Comparison of ENCODE assay signal across 15 cellular contexts in the genomic region with DNA sequence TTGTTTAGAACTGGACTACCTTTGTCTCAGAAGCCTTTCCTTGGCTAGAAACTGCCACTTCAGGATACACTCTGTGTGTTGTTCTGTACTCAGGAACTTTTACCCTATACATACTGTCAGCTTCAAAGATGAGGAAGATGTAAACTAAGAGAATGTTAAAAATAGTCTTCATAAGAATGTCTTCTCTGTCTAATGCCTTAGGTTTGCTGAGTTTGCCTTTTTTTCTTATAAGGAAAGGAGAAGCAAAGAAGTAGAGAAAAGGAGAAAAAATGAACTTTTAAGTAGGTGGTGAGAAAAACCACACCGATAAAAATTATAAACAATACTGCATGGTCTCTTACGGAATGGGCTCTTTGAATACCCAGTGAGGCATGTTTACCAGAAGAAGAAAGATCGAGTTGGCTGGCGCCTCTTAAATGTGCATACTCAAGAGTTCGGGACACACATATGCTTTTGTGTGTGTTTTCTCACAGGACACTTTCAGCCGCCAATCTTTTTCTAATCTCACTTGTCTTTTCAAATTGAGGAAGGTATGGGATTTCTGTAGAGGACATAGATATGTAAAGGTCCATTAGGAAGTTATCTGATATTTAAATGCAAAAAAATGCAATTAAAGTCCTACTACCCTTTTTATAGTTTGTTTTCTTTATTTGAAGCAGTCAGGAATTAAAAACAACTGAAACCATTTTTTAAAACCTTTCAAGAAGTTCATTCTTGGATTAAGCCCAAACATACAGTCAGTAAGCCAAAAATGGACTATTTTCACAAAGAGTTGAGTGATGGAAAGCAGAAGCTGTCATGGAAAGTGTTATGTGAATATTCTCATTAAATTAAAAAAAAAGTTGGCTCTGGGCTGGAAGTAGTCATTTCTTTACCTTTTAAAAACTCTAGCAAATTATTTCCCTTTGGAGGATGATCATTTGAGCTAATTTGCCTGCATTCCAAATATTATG.
A peak's percentile ranks its signal among the peaks of the same experiment; 100 is the strongest.
DNase-seq lines count a peak whose midpoint lies in the region; ATAC-seq and TF ChIP-seq lines count a peak whose summit lies in the region.
"Had no signal": no experiment of that assay in that cellular context is flagged by ENCODE, and none has a peak within 500 bp of the region (broad histone marks: within the 10 kb centered on the region; RNA-seq: fewer than 3 reads in every experiment).

No MANE protein-coding gene starts in this region.

- H3K27me3 ChIP-seq in hepatocyte, result no peaks in the 10 kb centered on the region
- no peaks in the 10 kb centered on the region for H3K27me3 ChIP-seq in uterus
- H3K27me3 ChIP-seq: BLaER1 treated with 17β-estradiol and CSF1 and Interleukin-3, amounts not matched to agents 10 nM and 100 nM had no signal

- no peak for ATAC-seq in stimulated activated naive CD8-positive, alpha-beta T cell treated with anti-CD3 and anti-CD28 coated beads, Interleukin-15, amount 100 ng/mL, for 72 hours
- no peak for ATAC-seq in stimulated activated memory B cell treated with anti-CD40 and anti-IgM and Interleukin-4, amounts not matched to agents 10 μg/mL and 1 μg/mL and 100 μg/mL, for 72 hours
- ATAC-seq: mucosa of descending colon had no signal

- peaks cover 34% of the 10 kb centered on the region for H3K4me1 Mint-ChIP-seq in stimulated activated naive CD8-positive, alpha-beta T cell treated with anti-CD3 and anti-CD28 coated beads, Interleukin-15, Interleukin-2, amounts not matched to agents 100 ng/mL and 50 ng/mL, for 24 hours (ENCODE audit: low read depth)
- peaks cover 20% of the 10 kb centered on the region for H3K4me1 Mint-ChIP-seq in stimulated activated naive CD8-positive, alpha-beta T cell treated with anti-CD3 and anti-CD28 coated beads, Interleukin-15, amount 100 ng/mL, for 72 hours
- H3K4me1 Mint-ChIP-seq in activated T-helper 2 cell treated with anti-CD3 and anti-CD28 coated beads, Interferon-gamma antibody, Interleukin-2, Interleukin-4, amounts not matched to agents 10 μg/mL and 5 μg/mL and 100 μg/mL, durations not matched to agents 14 hours and 24 hours and 36 hours (ENCODE audit: low read depth), result peaks cover 39% of the 10 kb centered on the region
- no peaks in the 10 kb centered on the region for H3K4me1 Mint-ChIP-seq in stimulated activated memory B cell treated with anti-CD40 and anti-IgM and Interleukin-4, amounts not matched to agents 10 μg/mL and 1 μg/mL and 100 μg/mL, for 72 hours

- H3K4me3 ChIP-seq in hepatocyte (no peak overlapping the region), uterus (no peak overlapping the region)
- H3K4me3 ChIP-seq: BLaER1 treated with 17β-estradiol and CSF1 and Interleukin-3, amounts not matched to agents 10 nM and 100 nM; mucosa of descending colon; psoas muscle had no signal

- H3K27ac Mint-ChIP-seq in stimulated activated naive CD8-positive, alpha-beta T cell treated with anti-CD3 and anti-CD28 coated beads, Interleukin-15, Interleukin-2, amounts not matched to agents 100 ng/mL and 50 ng/mL, for 24 hours, result peak overlapping the region; percentile 57
- H3K27ac Mint-ChIP-seq in stimulated activated naive CD8-positive, alpha-beta T cell treated with anti-CD3 and anti-CD28 coated beads, Interleukin-15, amount 100 ng/mL, for 72 hours, result peak overlapping the region in 1 of 2 donors; percentile 41
- H3K27ac Mint-ChIP-seq in activated T-helper 2 cell treated with anti-CD3 and anti-CD28 coated beads, Interferon-gamma antibody, Interleukin-2, Interleukin-4, amounts not matched to agents 10 μg/mL and 5 μg/mL and 100 μg/mL, durations not matched to agents 14 hours and 24 hours and 36 hours, result peak overlapping the region; percentile 48
- H3K27ac Mint-ChIP-seq in stimulated activated memory B cell treated with anti-CD40 and anti-IgM and Interleukin-4, amounts not matched to agents 10 μg/mL and 1 μg/mL and 100 μg/mL, for 72 hours, result no peak overlapping the region

- no peaks in the 10 kb centered on the region for H3K79me2 ChIP-seq in hepatocyte

- H3K36me3 ChIP-seq in hepatocyte (replicated peaks; ENCODE audit: insufficient read depth, low read depth) (no peaks in the 10 kb centered on the region), uterus (no peaks in the 10 kb centered on the region)
- H3K36me3 ChIP-seq: BLaER1 treated with 17β-estradiol and CSF1 and Interleukin-3, amounts not matched to agents 10 nM and 100 nM had no signal

- no peak for TF ChIP-seq POLR2A in uterus (IDR thresholded peaks at IDR 0.05)

- H3K27ac ChIP-seq in hepatocyte (peak overlapping the region; percentile 73), uterus (peak overlapping the region; percentile 53 to 65)
- H3K27ac ChIP-seq: BLaER1 treated with 17β-estradiol and CSF1 and Interleukin-3, amounts not matched to agents 10 nM and 100 nM had no signal

- no peak overlapping the region for H2AFZ ChIP-seq in hepatocyte

- H3K4me1 ChIP-seq in hepatocyte (ENCODE audit: insufficient read depth) (peaks cover 21% of the 10 kb centered on the region), uterus (peaks cover 0 to 5% of the 10 kb centered on the region in 2 donors)

- H3K27me3 Mint-ChIP-seq in stimulated activated naive CD8-positive, alpha-beta T cell treated with anti-CD3 and anti-CD28 coated beads, Interleukin-15, Interleukin-2, amounts not matched to agents 100 ng/mL and 50 ng/mL, for 24 hours, result peaks cover 4% of the 10 kb centered on the region
- peaks cover 7% of the 10 kb centered on the region for H3K27me3 Mint-ChIP-seq in stimulated activated naive CD8-positive, alpha-beta T cell treated with anti-CD3 and anti-CD28 coated beads, Interleukin-15, amount 100 ng/mL, for 72 hours
- H3K27me3 Mint-ChIP-seq in activated T-helper 2 cell treated with anti-CD3 and anti-CD28 coated beads, Interferon-gamma antibody, Interleukin-2, Interleukin-4, amounts not matched to agents 10 μg/mL and 5 μg/mL and 100 μg/mL, durations not matched to agents 14 hours and 24 hours and 36 hours (ENCODE audit: low read depth), result no peaks in the 10 kb centered on the region
- H3K27me3 Mint-ChIP-seq in stimulated activated memory B cell treated with anti-CD40 and anti-IgM and Interleukin-4, amounts not matched to agents 10 μg/mL and 1 μg/mL and 100 μg/mL, for 72 hours, result peaks cover 11% of the 10 kb centered on the region

- TF ChIP-seq CTCF in hepatocyte (IDR thresholded peaks at IDR 0.05; ENCODE audit: poor library complexity) (no peak), uterus (IDR thresholded peaks at IDR 0.05) (no peak)

- H3K9me3 ChIP-seq in hepatocyte (ENCODE audit: low read depth) (no peaks in the 10 kb centered on the region), uterus (no peaks in the 10 kb centered on the region)
- H3K9me3 ChIP-seq: mucosa of descending colon, psoas muscle had no signal

- peaks cover 5% of the 10 kb centered on the region for H3K36me3 Mint-ChIP-seq in stimulated activated naive CD8-positive, alpha-beta T cell treated with anti-CD3 and anti-CD28 coated beads, Interleukin-15, Interleukin-2, amounts not matched to agents 100 ng/mL and 50 ng/mL, for 24 hours (ENCODE audit: low read depth)
- H3K36me3 Mint-ChIP-seq in activated T-helper 2 cell treated with anti-CD3 and anti-CD28 coated beads, Interferon-gamma antibody, Interleukin-2, Interleukin-4, amounts not matched to agents 10 μg/mL and 5 μg/mL and 100 μg/mL, durations not matched to agents 14 hours and 24 hours and 36 hours (ENCODE audit: low read depth), result peaks cover 26% of the 10 kb centered on the region
- H3K36me3 Mint-ChIP-seq in stimulated activated memory B cell treated with anti-CD40 and anti-IgM and Interleukin-4, amounts not matched to agents 10 μg/mL and 1 μg/mL and 100 μg/mL, for 72 hours, result peaks cover 5% of the 10 kb centered on the region

- peaks cover 8% of the 10 kb centered on the region for H3K9me3 Mint-ChIP-seq in stimulated activated naive CD8-positive, alpha-beta T cell treated with anti-CD3 and anti-CD28 coated beads, Interleukin-15, Interleukin-2, amounts not matched to agents 100 ng/mL and 50 ng/mL, for 24 hours
- H3K9me3 Mint-ChIP-seq in stimulated activated naive CD8-positive, alpha-beta T cell treated with anti-CD3 and anti-CD28 coated beads, Interleukin-15, amount 100 ng/mL, for 72 hours, result peaks cover 11 to 15% of the 10 kb centered on the region in 2 donors
- peaks cover 25% of the 10 kb centered on the region for H3K9me3 Mint-ChIP-seq in activated T-helper 2 cell treated with anti-CD3 and anti-CD28 coated beads, Interferon-gamma antibody, Interleukin-2, Interleukin-4, amounts not matched to agents 10 μg/mL and 5 μg/mL and 100 μg/mL, durations not matched to agents 14 hours and 24 hours and 36 hours
- peaks cover 7% of the 10 kb centered on the region for H3K9me3 Mint-ChIP-seq in stimulated activated memory B cell treated with anti-CD40 and anti-IgM and Interleukin-4, amounts not matched to agents 10 μg/mL and 1 μg/mL and 100 μg/mL, for 72 hours

- 43% methylated on average over 6 of the region's 6 CpGs for WGBS in hepatocyte (ENCODE audit: low lambda C conversion rate, missing lambda C conversion rate)

- H4K20me1 ChIP-seq in hepatocyte (ENCODE audit: insufficient read depth, poor library complexity, severe bottlenecking), result no peaks in the 10 kb centered on the region
- H4K20me1 ChIP-seq: BLaER1 treated with 17β-estradiol and CSF1 and Interleukin-3, amounts not matched to agents 10 nM and 100 nM had no signal

- H3K4me2 ChIP-seq in hepatocyte, result peak overlapping the region; percentile 32

- DNase-seq in stimulated activated naive CD8-positive, alpha-beta T cell treated with anti-CD3 and anti-CD28 coated beads, Interleukin-15, amount 100 ng/mL, for 72 hours, result no peak
- no peak for DNase-seq in activated T-helper 2 cell treated with anti-CD3 and anti-CD28 coated beads, Interferon-gamma antibody, Interleukin-2, Interleukin-4, amounts not matched to agents 10 μg/mL and 5 μg/mL and 100 μg/mL, durations not matched to agents 14 hours and 24 hours and 36 hours (ENCODE audit: low spot score)
- DNase-seq in hepatocyte (ENCODE audit: low spot score) (peak; percentile 23), uterus (no peak), NCI-H2081 treated with DMSO at 0.1 percent for 48 hours (lab: John Stamatoyannopoulos, UW) (no peak), NCI-H2107 (lab: John Stamatoyannopoulos, UW) (no peak)
- DNase-seq: aorta, DND-41, mucosa of descending colon, NCI-H2227 treated with DMSO at 0.1 percent for 48 hours, OCI-M1, psoas muscle had no signal

- no peaks in the 10 kb centered on the region for H3K9me2 ChIP-seq in hepatocyte (replicated peaks; ENCODE audit: insufficient read depth)

- intact Hi-C loops in activated T-helper 2 cell treated with anti-CD3 and anti-CD28 coated beads, Interferon-gamma antibody, Interleukin-2, Interleukin-4, amounts not matched to agents 10 μg/mL and 5 μg/mL and 100 μg/mL, durations not matched to agents 14 hours and 24 hours and 36 hours (cut with micrococcal nuclease), result no loop called here
- intact Hi-C loops in uterus (cut with DNase I; ENCODE audit: low total_unique reads), result no loop called here

- no peak overlapping the region for H3K4me3 Mint-ChIP-seq in stimulated activated naive CD8-positive, alpha-beta T cell treated with anti-CD3 and anti-CD28 coated beads, Interleukin-15, Interleukin-2, amounts not matched to agents 100 ng/mL and 50 ng/mL, for 24 hours
- no peak overlapping the region for H3K4me3 Mint-ChIP-seq in stimulated activated naive CD8-positive, alpha-beta T cell treated with anti-CD3 and anti-CD28 coated beads, Interleukin-15, amount 100 ng/mL, for 72 hours
- no peak overlapping the region for H3K4me3 Mint-ChIP-seq in activated T-helper 2 cell treated with anti-CD3 and anti-CD28 coated beads, Interferon-gamma antibody, Interleukin-2, Interleukin-4, amounts not matched to agents 10 μg/mL and 5 μg/mL and 100 μg/mL, durations not matched to agents 14 hours and 24 hours and 36 hours (ENCODE audit: low read depth)
- H3K4me3 Mint-ChIP-seq in stimulated activated memory B cell treated with anti-CD40 and anti-IgM and Interleukin-4, amounts not matched to agents 10 μg/mL and 1 μg/mL and 100 μg/mL, for 72 hours, result no peak overlapping the region
